Comparison of ENCODE assay signal across 19 cellular contexts in genomic region chr5:141815051-141815795, GRCh38.
DNase-seq lines count a peak whose midpoint lies in the region; ATAC-seq and TF ChIP-seq lines count a peak whose summit lies in the region.
"Had no signal": no experiment of that assay in that cellular context is flagged by ENCODE, and none has a peak within 500 bp of the region (broad histone marks: within the 10 kb centered on the region; RNA-seq: fewer than 3 reads in every experiment).

No MANE protein-coding gene starts in this region.

- H3K79me1 ChIP-seq in neuronal stem cell (ENCODE audit: low read depth, low read length), result no peaks in the 10 kb centered on the region

- no peak overlapping the region for H3K23ac ChIP-seq in neuronal stem cell (ENCODE audit: low read depth, low read length, poor library complexity)

- DNase-seq in right cardiac atrium (no peak), Right ventricle myocardium superior (no peak), cerebellar cortex (ENCODE audit: low spot score) (peak; percentile 79), neuronal stem cell (ENCODE audit: low spot score) (no peak), epidermal melanocyte (ENCODE audit: insufficient read length, low spot score) (no peak), osteocyte (ENCODE audit: extremely low spot score, unreplicated experiment) (no peak)
- DNase-seq: GF-D8; MV-4-11; NCI-H187 treated with DMSO at 0.1 percent for 48 hours; NCI-H345; NCI-H526 treated with DMSO at 0.1 percent for 48 hours; NK-92 treated with Interleukin-12 subunit alpha and Interleukin-12 subunit beta, amount 100 ng/mL, for 24 hours; SHP77 treated with DMSO at 0.1 percent for 48 hours had no signal

- H3K4me3 ChIP-seq in right cardiac atrium (ENCODE audit: low read length) (no peak overlapping the region), neuronal stem cell (ENCODE audit: low read length in 2 of 2) (no peak overlapping the region)
- H3K4me3 ChIP-seq: A549, HAP-1, K562 had no signal

- TF ChIP-seq CTCF in osteocyte (IDR thresholded peaks at IDR 0.05), result no peak

- H3K4ac ChIP-seq in neuronal stem cell (ENCODE audit: low read length), result peak overlapping the region; percentile 5

- peak overlapping the region; percentile 9 for H2BK15ac ChIP-seq in neuronal stem cell (ENCODE audit: low read length)

- H2BK12ac ChIP-seq in neuronal stem cell (ENCODE audit: low read length), result peak overlapping the region; percentile 47

- H3K36me3 ChIP-seq in neuronal stem cell (replicated peaks in 1 of 2; ENCODE audit: control insufficient read depth in 2 of 2, insufficient read depth in 2 of 2, low read length in 2 of 2), result no peaks in the 10 kb centered on the region
- H3K36me3 ChIP-seq: HAP-1 had no signal

- H2AFZ ChIP-seq in neuronal stem cell (ENCODE audit: low read length), result no peak overlapping the region

- H3K9me3 ChIP-seq in right cardiac atrium (ENCODE audit: control insufficient read depth, low read length) (no peaks in the 10 kb centered on the region), neuronal stem cell (replicated peaks in 1 of 2; ENCODE audit: control insufficient read depth in 2 of 2, insufficient read depth in 1 of 2, low read depth in 1 of 2, low read length in 2 of 2) (no peaks in the 10 kb centered on the region)
- H3K9me3 ChIP-seq: A549 had no signal

- ATAC-seq in right cardiac atrium (no peak), Right ventricle myocardium superior (ENCODE audit: poor library complexity) (no peak), HG03342 (IDR thresholded peaks at IDR 0.05; ENCODE audit: unreplicated experiment) (no peak), GM19395 (IDR thresholded peaks at IDR 0.05; ENCODE audit: unreplicated experiment) (no peak)
- ATAC-seq: A549, K562 had no signal

- H3K18ac ChIP-seq in neuronal stem cell (ENCODE audit: low read length), result peak overlapping the region; percentile 32

- H2AK5ac ChIP-seq in neuronal stem cell (ENCODE audit: low read depth, low read length), result peak overlapping the region; percentile 72

- H3K4me3 Mint-ChIP-seq in osteocyte (ENCODE audit: unreplicated experiment), result no peak overlapping the region

- H3K4me1 ChIP-seq in right cardiac atrium (ENCODE audit: control insufficient read depth, insufficient read depth, low read length) (peaks cover 4% of the 10 kb centered on the region), neuronal stem cell (ENCODE audit: control insufficient read depth in 2 of 2, insufficient read depth in 1 of 2, low read depth in 1 of 2, low read length in 2 of 2) (peaks cover 34 to 42% of the 10 kb centered on the region in 2 donors)
- H3K4me1 ChIP-seq: A549 had no signal

- no peaks in the 10 kb centered on the region for H3K9me3 Mint-ChIP-seq in osteocyte (ENCODE audit: unreplicated experiment)

- H3K27ac Mint-ChIP-seq in osteocyte (ENCODE audit: unreplicated experiment), result no peak overlapping the region

- H4K8ac ChIP-seq in neuronal stem cell (ENCODE audit: low read depth, low read length), result no peak overlapping the region

- H3K4me2 ChIP-seq in neuronal stem cell (ENCODE audit: insufficient read depth, low read length, poor library complexity, severe bottlenecking), result no peak overlapping the region
- H3K4me2 ChIP-seq: A549 had no signal

- intact Hi-C loops in right cardiac atrium (cut with DNase I) (loop anchor here in 2 of 4 donors (10.0 kb wide), 2 partner anchors 100 to 110 kb away; no protein-coding TSS in a partner anchor), Right ventricle myocardium superior (cut with DNase I) (loop anchor here (10.0 kb wide), 1 partner anchor 110 kb away; no protein-coding TSS in a partner anchor)

- no peak overlapping the region for H2BK120ac ChIP-seq in neuronal stem cell (ENCODE audit: low read depth, low read length)

- H3K4me1 Mint-ChIP-seq in osteocyte (ENCODE audit: unreplicated experiment), result peaks cover 5% of the 10 kb centered on the region

- H3K9ac ChIP-seq in neuronal stem cell (ENCODE audit: low read depth, low read length, poor library complexity), result no peak overlapping the region

- H3K27me3 ChIP-seq in right cardiac atrium (ENCODE audit: control insufficient read depth, insufficient read depth) (no peaks in the 10 kb centered on the region), neuronal stem cell (ENCODE audit: control insufficient read depth in 3 of 3, insufficient read depth in 3 of 3, low read depth in 1 of 3, low read length in 3 of 3) (no peaks in the 10 kb centered on the region)

- no peak overlapping the region for H3K14ac ChIP-seq in neuronal stem cell (ENCODE audit: low read length)

- no peaks in the 10 kb centered on the region for H3K36me3 Mint-ChIP-seq in osteocyte (ENCODE audit: unreplicated experiment)

- H3K27me3 Mint-ChIP-seq in osteocyte (ENCODE audit: unreplicated experiment), result peaks cover 49% of the 10 kb centered on the region

- no peak overlapping the region for H4K91ac ChIP-seq in neuronal stem cell (ENCODE audit: low read depth, low read length, poor library complexity)

- H3K27ac ChIP-seq in right cardiac atrium (ENCODE audit: low read length) (peak overlapping the region; percentile 19), neuronal stem cell (replicated peaks; ENCODE audit: low read length) (peak overlapping the region; percentile 13)
- H3K27ac ChIP-seq: A549, C4-2B had no signal

- peak overlapping the region; percentile 35 for H2BK5ac ChIP-seq in neuronal stem cell (ENCODE audit: low read length)
